Comparison of ENCODE assay signal across 12 cellular contexts in the genomic region with DNA sequence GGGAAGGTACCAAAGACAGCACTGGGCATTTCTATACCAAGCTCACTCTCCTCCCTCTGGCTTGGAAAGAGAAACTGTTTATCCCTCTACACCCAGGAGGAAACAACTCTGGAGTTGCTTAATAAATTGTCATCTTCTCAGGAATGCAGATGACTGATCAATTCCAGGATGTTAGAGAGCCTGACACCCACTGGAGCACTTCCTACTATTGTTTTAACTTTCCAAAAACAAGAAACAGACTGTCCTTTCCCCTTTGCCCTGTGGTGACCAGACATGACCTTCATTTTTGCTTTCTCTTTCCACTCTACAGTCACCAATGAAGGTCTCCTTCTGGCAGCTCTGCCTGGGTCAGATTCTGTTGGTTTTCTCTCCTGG. TPM values are rescaled to one million over a fixed set of nuclear protein-coding genes. Genes with fewer than 3 reads are reported as not detected.
DNase-seq lines count a peak whose midpoint lies in the region; ATAC-seq and TF ChIP-seq lines count a peak whose summit lies in the region.
"Had no signal": no experiment of that assay in that cellular context is flagged by ENCODE, and none has a peak within 500 bp of the region (broad histone marks: within the 10 kb centered on the region; RNA-seq: fewer than 3 reads in every experiment).

No MANE protein-coding gene starts in this region.

- no peaks in the 10 kb centered on the region for H3K27me3 Mint-ChIP-seq in activated CD8-positive, alpha-beta T cell treated with anti-CD3 and anti-CD28 coated beads for 36 hours

- peak overlapping the region; percentile 20; the same call in 1 of the 2 replicates for H3K27ac ChIP-seq in HL-60 (replicated peaks)
- peak overlapping the region; percentile 90 for H3K27ac ChIP-seq in left ventricle myocardium inferior (replicated peaks)
- H3K27ac ChIP-seq in gastrocnemius medialis, result peak overlapping the region; percentile 44 to 76 (median 70)
- no peak overlapping the region for H3K27ac ChIP-seq in effector memory CD4-positive, alpha-beta T cell (ENCODE audit: insufficient read depth, low read length, poor library complexity, severe bottlenecking)

- peaks cover 8% of the 10 kb centered on the region for H3K9me3 ChIP-seq in left ventricle myocardium inferior (replicated peaks)
- H3K9me3 ChIP-seq in gastrocnemius medialis, result no peaks in the 10 kb centered on the region
- peaks cover 18% of the 10 kb centered on the region for H3K9me3 ChIP-seq in effector memory CD4-positive, alpha-beta T cell (ENCODE audit: control insufficient read depth, low read length)

- TF ChIP-seq CTCF in HL-60 (IDR thresholded peaks at IDR 0.05; ENCODE audit: insufficient read depth, low read length) (no peak), left ventricle myocardium inferior (IDR thresholded peaks at IDR 0.05; ENCODE audit: borderline replicate concordance) (no peak), gastrocnemius medialis (IDR thresholded peaks at IDR 0.05 in 4 of 5, conservative IDR thresholded peaks at IDR 0.05 in 1 of 5) (no peak)
- TF ChIP-seq CTCF in activated CD8-positive, alpha-beta T cell treated with anti-CD3 and anti-CD28 coated beads for 36 hours (IDR thresholded peaks at IDR 0.05), result no peak

- H3K36me3 ChIP-seq in left ventricle myocardium inferior (no peaks in the 10 kb centered on the region), gastrocnemius medialis (no peaks in the 10 kb centered on the region)
- H3K36me3 ChIP-seq in effector memory CD4-positive, alpha-beta T cell (ENCODE audit: control insufficient read depth, insufficient read depth, low read length), result no peaks in the 10 kb centered on the region

- DNase-seq in HL-60 (ENCODE audit: low read depth in 1 of 2, low spot score in 1 of 2) (no peak), left ventricle myocardium inferior (no peak), gastrocnemius medialis (no peak), 8988T (no peak), NCI-H128 (lab: John Stamatoyannopoulos, UW; ENCODE audit: unreplicated experiment) (no peak)
- peak; percentile 15 for DNase-seq in activated CD8-positive, alpha-beta T cell treated with anti-CD3 and anti-CD28 coated beads for 36 hours
- no peak for DNase-seq in effector memory CD4-positive, alpha-beta T cell
- DNase-seq: DMS79 treated with DMSO at 0.1 percent for 48 hours, mammary epithelial cell, NCI-H1092 had no signal

- intact Hi-C loops in activated CD8-positive, alpha-beta T cell treated with anti-CD3 and anti-CD28 coated beads for 36 hours (cut with micrococcal nuclease), result no loop called here
- intact Hi-C loops in left ventricle myocardium inferior (cut with micrococcal nuclease) (no loop called here), gastrocnemius medialis (cut with DNase I; ENCODE audit: low total_unique reads) (no loop called here)

- peak overlapping the region; percentile 4 for H3K4me3 Mint-ChIP-seq in activated CD8-positive, alpha-beta T cell treated with anti-CD3 and anti-CD28 coated beads for 36 hours
- H3K4me3 Mint-ChIP-seq: GM23338 had no signal

- no peaks in the 10 kb centered on the region for H3K27me3 ChIP-seq in HL-60 (ENCODE audit: insufficient read depth, poor library complexity, severe bottlenecking)
- no peaks in the 10 kb centered on the region for H3K27me3 ChIP-seq in left ventricle myocardium inferior (ENCODE audit: low read depth)
- no peaks in the 10 kb centered on the region for H3K27me3 ChIP-seq in gastrocnemius medialis
- H3K27me3 ChIP-seq in effector memory CD4-positive, alpha-beta T cell (replicated peaks; ENCODE audit: control insufficient read depth, insufficient read depth, low read length, poor library complexity, severe bottlenecking), result no peaks in the 10 kb centered on the region

- peak; percentile 70 for ATAC-seq in activated CD8-positive, alpha-beta T cell treated with anti-CD3 and anti-CD28 coated beads for 36 hours
- ATAC-seq in gastrocnemius medialis (peak; percentile 86 to 90), GM19023 (IDR thresholded peaks at IDR 0.05; ENCODE audit: unreplicated experiment) (no peak)
- ATAC-seq: GM23338 had no signal

- no peak overlapping the region for H3K4me3 ChIP-seq in HL-60 (replicated peaks; ENCODE audit: insufficient read depth, low read length)
- H3K4me3 ChIP-seq in left ventricle myocardium inferior, result no peak overlapping the region
- H3K4me3 ChIP-seq in gastrocnemius medialis, result no peak overlapping the region
- no peak overlapping the region for H3K4me3 ChIP-seq in effector memory CD4-positive, alpha-beta T cell (ENCODE audit: insufficient read depth, low read depth, low read length, poor library complexity, severe bottlenecking)
- H3K4me3 ChIP-seq: GM23338 had no signal

- TF ChIP-seq POLR2A in gastrocnemius medialis (IDR thresholded peaks at IDR 0.05), result no peak

- H3K9me3 Mint-ChIP-seq in activated CD8-positive, alpha-beta T cell treated with anti-CD3 and anti-CD28 coated beads for 36 hours, result peaks cover 42% of the 10 kb centered on the region

- H3K36me3 Mint-ChIP-seq in activated CD8-positive, alpha-beta T cell treated with anti-CD3 and anti-CD28 coated beads for 36 hours (ENCODE audit: low read depth), result peaks cover 22% of the 10 kb centered on the region

- in situ Hi-C loops in gastrocnemius medialis (cut with MboI; ENCODE audit: low sequenced_read_pairs in 4 of 4), result no loop called here

- H3K4me1 Mint-ChIP-seq in activated CD8-positive, alpha-beta T cell treated with anti-CD3 and anti-CD28 coated beads for 36 hours (ENCODE audit: low read depth), result peaks cover 44% of the 10 kb centered on the region
- H3K4me1 Mint-ChIP-seq: GM23338 had no signal

- CTCF ChIA-PET in activated CD8-positive, alpha-beta T cell treated with anti-CD3 and anti-CD28 coated beads for 36 hours (lab: Charles Lee), result interaction anchor here (1.0 kb wide), 1 partner anchor 47 kb away, joined by 3 read pairs; no protein-coding TSS in a partner anchor

- H3K4me1 ChIP-seq in left ventricle myocardium inferior (peaks cover 40% of the 10 kb centered on the region), gastrocnemius medialis (no peaks in the 10 kb centered on the region)
- H3K4me1 ChIP-seq in effector memory CD4-positive, alpha-beta T cell (ENCODE audit: control insufficient read depth, insufficient read depth, low read length, poor library complexity, severe bottlenecking), result peaks cover 13% of the 10 kb centered on the region

- peak overlapping the region; percentile 75 for H3K27ac Mint-ChIP-seq in activated CD8-positive, alpha-beta T cell treated with anti-CD3 and anti-CD28 coated beads for 36 hours
- H3K27ac Mint-ChIP-seq: GM23338 had no signal

- POLR2A ChIA-PET in activated CD8-positive, alpha-beta T cell treated with anti-CD3 and anti-CD28 coated beads for 36 hours (lab: Charles Lee), result interaction anchor here (0.8 to 1.3 kb wide), 6 partner anchors 17 to 134 kb away, joined by 3 to 4 read pairs (median 3); a partner anchor contains a TSS

RNA-seq across cellular contexts. Expression of a gene that starts 19.6 kb away (rescaled TPM):
- 10 to 100 TPM; 88.3 to 97.8 TPM for total RNA-seq in activated CD8-positive, alpha-beta T cell treated with anti-CD3 and anti-CD28 coated beads for 36 hours
- total RNA-seq in left ventricle myocardium inferior (31.2 TPM), gastrocnemius medialis (10 to 100 TPM; 11.9 to 16.9 (median 15.0) TPM)
- total RNA-seq: GM23338, mammary epithelial cell had no signal

RNA-seq across cellular contexts. Expression of a gene that starts 45.4 kb away (rescaled TPM):
- 10 to 100 TPM; 21.2 to 21.5 TPM for total RNA-seq in activated CD8-positive, alpha-beta T cell treated with anti-CD3 and anti-CD28 coated beads for 36 hours
- total RNA-seq in left ventricle myocardium inferior (24.3 TPM), gastrocnemius medialis (10 to 100 TPM in 3 of 4 donors, 1 to 10 TPM in 1; 8.5 to 27.8 (median 12.4) TPM)
- total RNA-seq: GM23338, mammary epithelial cell had no signal
